In the genomic region with DNA sequence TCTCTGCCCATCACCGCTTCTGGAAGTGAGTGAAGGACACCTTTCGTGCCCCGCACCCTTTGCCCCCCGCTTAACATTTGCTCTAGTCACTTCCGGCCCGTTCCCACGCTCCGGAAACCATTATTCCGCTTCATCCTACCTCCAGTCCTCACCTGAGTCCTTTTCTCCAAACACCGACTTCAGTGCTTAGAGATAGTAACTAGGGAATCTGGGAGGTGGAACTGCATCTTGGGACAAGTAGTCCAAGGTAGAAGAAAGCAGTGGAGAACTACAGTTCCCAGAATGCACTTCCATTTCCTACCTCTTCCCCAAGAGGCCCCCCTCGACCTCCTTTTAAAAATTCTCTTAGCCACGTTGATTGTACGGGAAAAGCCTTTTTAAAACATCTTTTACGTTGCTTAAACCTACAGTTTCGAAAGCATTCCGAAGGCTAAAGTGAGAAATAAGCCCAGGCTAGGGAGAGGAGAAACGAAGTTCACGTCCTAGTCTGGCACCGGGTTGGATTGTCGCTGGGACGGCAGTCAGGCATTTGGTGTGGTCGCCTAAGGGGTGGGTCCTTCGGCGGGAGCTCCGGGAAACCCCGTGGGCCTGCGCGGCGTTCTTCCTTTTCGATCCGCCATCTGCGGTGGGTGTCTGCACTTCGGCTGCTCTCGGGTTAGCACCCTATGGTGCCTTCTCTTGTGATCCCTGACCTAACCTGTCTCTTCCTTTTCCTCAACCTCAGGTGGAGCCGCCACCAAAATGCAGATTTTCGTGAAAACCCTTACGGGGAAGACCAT, we compare ENCODE assay signal across 1 cellular context.
A peak's percentile ranks its signal among the peaks of the same experiment; 100 is the strongest.
TF ChIP-seq lines count a peak whose summit lies in the region.

A gene (minus strand): TSS at position 210 of the 779 bp plus-strand sequence. CDS start 9,882 bp downstream, outside the sequence.
A gene (plus strand): TSS at position 605 of the 779 bp plus-strand sequence. CDS start 137 bp downstream, at position 742.

TF ChIP-seq in HepG2, 621 proteins besides CTCF, POLR2A, EP300 and RAD21 (continued from another document and continues in another):
- TF ChIP-seq, protein P1, sequence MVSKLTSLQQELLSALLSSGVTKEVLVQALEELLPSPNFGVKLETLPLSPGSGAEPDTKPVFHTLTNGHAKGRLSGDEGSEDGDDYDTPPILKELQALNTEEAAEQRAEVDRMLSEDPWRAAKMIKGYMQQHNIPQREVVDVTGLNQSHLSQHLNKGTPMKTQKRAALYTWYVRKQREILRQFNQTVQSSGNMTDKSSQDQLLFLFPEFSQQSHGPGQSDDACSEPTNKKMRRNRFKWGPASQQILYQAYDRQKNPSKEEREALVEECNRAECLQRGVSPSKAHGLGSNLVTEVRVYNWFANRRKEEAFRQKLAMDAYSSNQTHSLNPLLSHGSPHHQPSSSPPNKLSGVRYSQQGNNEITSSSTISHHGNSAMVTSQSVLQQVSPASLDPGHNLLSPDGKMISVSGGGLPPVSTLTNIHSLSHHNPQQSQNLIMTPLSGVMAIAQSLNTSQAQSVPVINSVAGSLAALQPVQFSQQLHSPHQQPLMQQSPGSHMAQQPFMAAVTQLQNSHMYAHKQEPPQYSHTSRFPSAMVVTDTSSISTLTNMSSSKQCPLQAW (CRISPR knock-in tag; IDR thresholded peaks at IDR 0.05) = peak; percentile 60; the same call in 1 of the 2 replicates
- TF ChIP-seq NONO (IDR thresholded peaks at IDR 0.05) (no peak), NONO (CRISPR knock-in tag; conservative IDR thresholded peaks at IDR 0.05) (peak; percentile 92), HNF4G (IDR thresholded peaks at IDR 0.05; ENCODE audit: borderline replicate concordance, low read depth, low read length) (no peak; the same call in 1 of the 2 replicates), HNF4G (CRISPR knock-in tag; IDR thresholded peaks at IDR 0.05; ENCODE audit: borderline replicate concordance, low read depth) (peak; percentile 34; the same call in 1 of the 2 replicates), KLF15 (CRISPR knock-in tag; IDR thresholded peaks at IDR 0.05; ENCODE audit: borderline replicate concordance) (peak; percentile 37; the same call in 1 of the 2 replicates), ZNF616 (CRISPR knock-in tag; IDR thresholded peaks at IDR 0.05; ENCODE audit: low read depth) (no peak), ZNF883 (CRISPR knock-in tag; IDR thresholded peaks at IDR 0.05; ENCODE audit: not compliant biosample characterization) (peak; percentile 19), ZNF235 (CRISPR knock-in tag; IDR thresholded peaks at IDR 0.05; ENCODE audit: borderline replicate concordance) (0 out of 2 replicates have a peak, but pooled peaks have one; percentile 19), EHMT2 (IDR thresholded peaks at IDR 0.05; ENCODE audit: borderline replicate concordance, low read depth, low read length) (no peak; the same call in 1 of the 2 replicates), CREB1 (IDR thresholded peaks at IDR 0.05) (no peak), CREB1 (CRISPR knock-in tag; IDR thresholded peaks at IDR 0.05) (peak; percentile 88), RFX3 (CRISPR knock-in tag; IDR thresholded peaks at IDR 0.05) (peak; percentile 91), ZNF101 (CRISPR knock-in tag; IDR thresholded peaks at IDR 0.05; ENCODE audit: borderline replicate concordance, low read depth) (0 out of 2 replicates have a peak, but pooled peaks have one; percentile 2), ZMYM2 (CRISPR knock-in tag; IDR thresholded peaks at IDR 0.05) (peak; percentile 54; the same call in 1 of the 2 replicates), HNF4A (CRISPR knock-in tag; IDR thresholded peaks at IDR 0.05) (peak; percentile 39), SP2 (CRISPR knock-in tag; IDR thresholded peaks at IDR 0.05) (no peak), HMG20A (CRISPR knock-in tag; IDR thresholded peaks at IDR 0.05; ENCODE audit: borderline replicate concordance) (peak; percentile 10), MAF1 (CRISPR knock-in tag; IDR thresholded peaks at IDR 0.05; ENCODE audit: borderline replicate concordance) (0 out of 2 replicates have a peak, but pooled peaks have one; percentile 47), NR3C1 (CRISPR knock-in tag; IDR thresholded peaks at IDR 0.05) (no peak), MBD4 (IDR thresholded peaks at IDR 0.05; ENCODE audit: borderline replicate concordance, low read length) (no peak), SRY (CRISPR knock-in tag; IDR thresholded peaks at IDR 0.05) (peak; percentile 78; the same call in 1 of the 2 replicates), SMC3 (IDR thresholded peaks at IDR 0.05; ENCODE audit: low read length) (peak; percentile 13; the same call in 1 of the 2 replicates), ZNF331 (CRISPR knock-in tag; IDR thresholded peaks at IDR 0.05) (peak; percentile 39), MXD4 (CRISPR knock-in tag; IDR thresholded peaks at IDR 0.05) (peak; percentile 60; the same call in 1 of the 2 replicates), ISX (CRISPR knock-in tag; conservative IDR thresholded peaks at IDR 0.05) (0 out of 2 replicates have a peak, but pooled peaks have one; percentile 54), ZNF230 (CRISPR knock-in tag; IDR thresholded peaks at IDR 0.05) (no peak; the same call in 1 of the 2 replicates), ZNF234 (CRISPR knock-in tag; conservative IDR thresholded peaks at IDR 0.05) (no peak), RFXAP (CRISPR knock-in tag; IDR thresholded peaks at IDR 0.05; ENCODE audit: borderline replicate concordance) (peak; percentile 36), GATAD2A (CRISPR knock-in tag; IDR thresholded peaks at IDR 0.05) (peak; percentile 48; the same call in 1 of the 2 replicates), ZNF605 (CRISPR knock-in tag; IDR thresholded peaks at IDR 0.05) (peak; percentile 96), NFE2L1 (CRISPR knock-in tag; IDR thresholded peaks at IDR 0.05; ENCODE audit: borderline replicate concordance) (0 out of 2 replicates have a peak, but pooled peaks have one; percentile 10), PAX8 (CRISPR knock-in tag; IDR thresholded peaks at IDR 0.05; ENCODE audit: borderline replicate concordance) (no peak), ZNF556 (CRISPR knock-in tag; IDR thresholded peaks at IDR 0.05; ENCODE audit: borderline replicate concordance) (peak; percentile 76; the same call in 1 of the 2 replicates), ZNF709 (CRISPR knock-in tag; IDR thresholded peaks at IDR 0.05) (peak; percentile 88), ZKSCAN5 (CRISPR knock-in tag; IDR thresholded peaks at IDR 0.05) (no peak), CBFB (CRISPR knock-in tag; IDR thresholded peaks at IDR 0.05) (no peak; the same call in 1 of the 2 replicates)
- TF ChIP-seq, protein P2, sequence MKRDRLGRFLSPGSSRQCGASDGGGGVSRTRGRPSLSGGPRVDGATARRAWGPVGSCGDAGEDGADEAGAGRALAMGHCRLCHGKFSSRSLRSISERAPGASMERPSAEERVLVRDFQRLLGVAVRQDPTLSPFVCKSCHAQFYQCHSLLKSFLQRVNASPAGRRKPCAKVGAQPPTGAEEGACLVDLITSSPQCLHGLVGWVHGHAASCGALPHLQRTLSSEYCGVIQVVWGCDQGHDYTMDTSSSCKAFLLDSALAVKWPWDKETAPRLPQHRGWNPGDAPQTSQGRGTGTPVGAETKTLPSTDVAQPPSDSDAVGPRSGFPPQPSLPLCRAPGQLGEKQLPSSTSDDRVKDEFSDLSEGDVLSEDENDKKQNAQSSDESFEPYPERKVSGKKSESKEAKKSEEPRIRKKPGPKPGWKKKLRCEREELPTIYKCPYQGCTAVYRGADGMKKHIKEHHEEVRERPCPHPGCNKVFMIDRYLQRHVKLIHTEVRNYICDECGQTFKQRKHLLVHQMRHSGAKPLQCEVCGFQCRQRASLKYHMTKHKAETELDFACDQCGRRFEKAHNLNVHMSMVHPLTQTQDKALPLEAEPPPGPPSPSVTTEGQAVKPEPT (CRISPR knock-in tag; IDR thresholded peaks at IDR 0.05; ENCODE audit: low read depth) = no peak; the same call in 1 of the 2 replicates
- TF ChIP-seq, protein P3, sequence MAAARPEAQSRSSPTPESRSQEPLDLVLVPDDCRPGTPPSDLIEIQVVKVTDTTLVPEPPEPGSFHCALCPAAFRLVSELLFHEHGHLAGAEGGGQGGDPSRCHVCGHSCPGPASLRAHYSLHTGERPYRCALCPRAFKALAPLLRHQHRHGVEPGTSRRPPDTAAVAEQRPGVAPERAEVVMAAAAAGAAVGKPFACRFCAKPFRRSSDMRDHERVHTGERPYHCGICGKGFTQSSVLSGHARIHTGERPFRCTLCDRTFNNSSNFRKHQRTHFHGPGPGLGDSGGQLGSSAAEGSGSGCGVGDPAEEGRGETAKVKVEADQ (CRISPR knock-in tag; IDR thresholded peaks at IDR 0.05; ENCODE audit: borderline replicate concordance) = peak; percentile 53; the same call in 1 of the 2 replicates
- TF ChIP-seq, protein P4, sequence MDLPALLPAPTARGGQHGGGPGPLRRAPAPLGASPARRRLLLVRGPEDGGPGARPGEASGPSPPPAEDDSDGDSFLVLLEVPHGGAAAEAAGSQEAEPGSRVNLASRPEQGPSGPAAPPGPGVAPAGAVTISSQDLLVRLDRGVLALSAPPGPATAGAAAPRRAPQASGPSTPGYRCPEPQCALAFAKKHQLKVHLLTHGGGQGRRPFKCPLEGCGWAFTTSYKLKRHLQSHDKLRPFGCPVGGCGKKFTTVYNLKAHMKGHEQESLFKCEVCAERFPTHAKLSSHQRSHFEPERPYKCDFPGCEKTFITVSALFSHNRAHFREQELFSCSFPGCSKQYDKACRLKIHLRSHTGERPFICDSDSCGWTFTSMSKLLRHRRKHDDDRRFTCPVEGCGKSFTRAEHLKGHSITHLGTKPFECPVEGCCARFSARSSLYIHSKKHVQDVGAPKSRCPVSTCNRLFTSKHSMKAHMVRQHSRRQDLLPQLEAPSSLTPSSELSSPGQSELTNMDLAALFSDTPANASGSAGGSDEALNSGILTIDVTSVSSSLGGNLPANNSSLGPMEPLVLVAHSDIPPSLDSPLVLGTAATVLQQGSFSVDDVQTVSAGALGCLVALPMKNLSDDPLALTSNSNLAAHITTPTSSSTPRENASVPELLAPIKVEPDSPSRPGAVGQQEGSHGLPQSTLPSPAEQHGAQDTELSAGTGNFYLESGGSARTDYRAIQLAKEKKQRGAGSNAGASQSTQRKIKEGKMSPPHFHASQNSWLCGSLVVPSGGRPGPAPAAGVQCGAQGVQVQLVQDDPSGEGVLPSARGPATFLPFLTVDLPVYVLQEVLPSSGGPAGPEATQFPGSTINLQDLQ (CRISPR knock-in tag; IDR thresholded peaks at IDR 0.05) = peak; percentile 100
- TF ChIP-seq, protein P5, sequence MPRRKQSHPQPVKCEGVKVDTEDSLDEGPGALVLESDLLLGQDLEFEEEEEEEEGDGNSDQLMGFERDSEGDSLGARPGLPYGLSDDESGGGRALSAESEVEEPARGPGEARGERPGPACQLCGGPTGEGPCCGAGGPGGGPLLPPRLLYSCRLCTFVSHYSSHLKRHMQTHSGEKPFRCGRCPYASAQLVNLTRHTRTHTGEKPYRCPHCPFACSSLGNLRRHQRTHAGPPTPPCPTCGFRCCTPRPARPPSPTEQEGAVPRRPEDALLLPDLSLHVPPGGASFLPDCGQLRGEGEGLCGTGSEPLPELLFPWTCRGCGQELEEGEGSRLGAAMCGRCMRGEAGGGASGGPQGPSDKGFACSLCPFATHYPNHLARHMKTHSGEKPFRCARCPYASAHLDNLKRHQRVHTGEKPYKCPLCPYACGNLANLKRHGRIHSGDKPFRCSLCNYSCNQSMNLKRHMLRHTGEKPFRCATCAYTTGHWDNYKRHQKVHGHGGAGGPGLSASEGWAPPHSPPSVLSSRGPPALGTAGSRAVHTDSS (CRISPR knock-in tag; conservative IDR thresholded peaks at IDR 0.05) = no peak
- TF ChIP-seq, protein P6, sequence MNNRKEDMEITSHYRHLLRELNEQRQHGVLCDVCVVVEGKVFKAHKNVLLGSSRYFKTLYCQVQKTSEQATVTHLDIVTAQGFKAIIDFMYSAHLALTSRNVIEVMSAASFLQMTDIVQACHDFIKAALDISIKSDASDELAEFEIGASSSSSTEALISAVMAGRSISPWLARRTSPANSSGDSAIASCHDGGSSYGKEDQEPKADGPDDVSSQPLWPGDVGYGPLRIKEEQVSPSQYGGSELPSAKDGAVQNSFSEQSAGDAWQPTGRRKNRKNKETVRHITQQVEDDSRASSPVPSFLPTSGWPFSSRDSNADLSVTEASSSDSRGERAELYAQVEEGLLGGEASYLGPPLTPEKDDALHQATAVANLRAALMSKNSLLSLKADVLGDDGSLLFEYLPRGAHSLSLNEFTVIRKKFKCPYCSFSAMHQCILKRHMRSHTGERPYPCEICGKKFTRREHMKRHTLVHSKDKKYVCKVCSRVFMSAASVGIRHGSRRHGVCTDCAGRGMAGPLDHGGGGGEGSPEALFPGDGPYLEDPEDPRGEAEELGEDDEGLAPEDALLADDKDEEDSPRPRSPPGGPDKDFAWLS (CRISPR knock-in tag; IDR thresholded peaks at IDR 0.05; ENCODE audit: borderline replicate concordance) = no peak
- TF ChIP-seq, protein P7, sequence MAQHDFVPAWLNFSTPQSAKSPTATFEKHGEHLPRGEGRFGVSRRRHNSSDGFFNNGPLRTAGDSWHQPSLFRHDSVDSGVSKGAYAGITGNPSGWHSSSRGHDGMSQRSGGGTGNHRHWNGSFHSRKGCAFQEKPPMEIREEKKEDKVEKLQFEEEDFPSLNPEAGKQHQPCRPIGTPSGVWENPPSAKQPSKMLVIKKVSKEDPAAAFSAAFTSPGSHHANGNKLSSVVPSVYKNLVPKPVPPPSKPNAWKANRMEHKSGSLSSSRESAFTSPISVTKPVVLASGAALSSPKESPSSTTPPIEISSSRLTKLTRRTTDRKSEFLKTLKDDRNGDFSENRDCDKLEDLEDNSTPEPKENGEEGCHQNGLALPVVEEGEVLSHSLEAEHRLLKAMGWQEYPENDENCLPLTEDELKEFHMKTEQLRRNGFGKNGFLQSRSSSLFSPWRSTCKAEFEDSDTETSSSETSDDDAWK (CRISPR knock-in tag; IDR thresholded peaks at IDR 0.05) = no peak
- TF ChIP-seq, protein P8, sequence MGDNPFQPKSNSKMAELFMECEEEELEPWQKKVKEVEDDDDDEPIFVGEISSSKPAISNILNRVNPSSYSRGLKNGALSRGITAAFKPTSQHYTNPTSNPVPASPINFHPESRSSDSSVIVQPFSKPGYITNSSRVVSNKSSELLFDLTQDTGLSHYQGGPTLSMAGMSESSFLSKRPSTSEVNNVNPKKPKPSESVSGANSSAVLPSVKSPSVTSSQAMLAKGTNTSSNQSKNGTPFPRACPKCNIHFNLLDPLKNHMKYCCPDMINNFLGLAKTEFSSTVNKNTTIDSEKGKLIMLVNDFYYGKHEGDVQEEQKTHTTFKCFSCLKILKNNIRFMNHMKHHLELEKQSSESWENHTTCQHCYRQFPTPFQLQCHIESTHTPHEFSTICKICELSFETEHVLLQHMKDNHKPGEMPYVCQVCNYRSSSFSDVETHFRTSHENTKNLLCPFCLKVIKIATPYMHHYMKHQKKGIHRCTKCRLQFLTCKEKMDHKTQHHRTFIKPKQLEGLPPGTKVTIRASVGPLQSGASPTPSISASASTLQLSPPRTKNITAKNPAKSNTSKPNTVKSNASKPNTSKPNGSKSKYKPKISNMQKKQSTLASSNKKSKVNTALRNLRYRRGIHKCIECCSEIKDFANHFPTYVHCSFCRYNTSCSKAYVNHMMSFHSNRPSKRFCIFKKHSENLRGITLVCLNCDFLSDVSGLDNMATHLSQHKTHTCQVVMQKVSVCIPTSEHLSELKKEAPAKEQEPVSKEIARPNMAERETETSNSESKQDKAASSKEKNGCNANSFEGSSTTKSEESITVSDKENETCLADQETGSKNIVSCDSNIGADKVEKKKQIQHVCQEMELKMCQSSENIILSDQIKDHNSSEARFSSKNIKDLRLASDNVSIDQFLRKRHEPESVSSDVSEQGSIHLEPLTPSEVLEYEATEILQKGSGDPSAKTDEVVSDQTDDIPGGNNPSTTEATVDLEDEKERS (CRISPR knock-in tag; IDR thresholded peaks at IDR 0.05) = no peak
